ENCODE assay signal across 9 cellular contexts in genomic region chr1:92481598-92482403, GRCh38. TPM values are rescaled to one million over a fixed set of nuclear protein-coding genes. Genes with fewer than 3 reads are reported as not detected.
A peak's percentile ranks its signal among the peaks of the same experiment; 100 is the strongest.
DNase-seq lines count a peak whose midpoint lies in the region; ATAC-seq and TF ChIP-seq lines count a peak whose summit lies in the region.
"Had no signal": no experiment of that assay in that cellular context is flagged by ENCODE, and none has a peak within 500 bp of the region (broad histone marks: within the 10 kb centered on the region; RNA-seq: fewer than 3 reads in every experiment).

No MANE protein-coding gene starts in this region.

- H3K36me3 ChIP-seq in Peyer's patch (no peaks in the 10 kb centered on the region), gastroesophageal sphincter (no peaks in the 10 kb centered on the region)

- H3K4me3 ChIP-seq in Peyer's patch, result peak overlapping the region; percentile 51 to 72 (median 60)
- peak overlapping the region; percentile 3 to 53 for H3K4me3 ChIP-seq in gastroesophageal sphincter

- H3K27ac ChIP-seq in Peyer's patch, result peak overlapping the region in 2 of 4 donors; percentile 84 to 88
- no peak overlapping the region for H3K27ac ChIP-seq in gastroesophageal sphincter
- H3K27ac ChIP-seq: epithelial cell of prostate had no signal

- TF ChIP-seq POLR2A in Peyer's patch (IDR thresholded peaks at IDR 0.05), result no peak
- TF ChIP-seq POLR2A in gastroesophageal sphincter (IDR thresholded peaks at IDR 0.05), result no peak

- ATAC-seq in gastroesophageal sphincter, result no peak
- no peak for ATAC-seq in GM21381 (IDR thresholded peaks at IDR 0.05; ENCODE audit: unreplicated experiment)

- DNase-seq in GM10266 (ENCODE audit: extremely low spot score) (peak; percentile 47), Peyer's patch (peak in 1 of 3 donors; percentile 47), retina (peak; percentile 78), NCI-H748 treated with DMSO at 0.1 percent for 48 hours (lab: John Stamatoyannopoulos, UW) (no peak), NCI-H128 (lab: John Stamatoyannopoulos, UW; ENCODE audit: unreplicated experiment) (no peak)
- no peak for DNase-seq in NK-92 treated with Interleukin-12 subunit alpha and Interleukin-12 subunit beta, amount 100 ng/mL, for 24 hours (lab: John Stamatoyannopoulos, UW)

- TF ChIP-seq CTCF in GM10266 (IDR thresholded peaks at IDR 0.05; ENCODE audit: control insufficient read depth, insufficient read depth, low read depth, missing control alignments) (no peak), Peyer's patch (IDR thresholded peaks at IDR 0.05) (no peak), gastroesophageal sphincter (IDR thresholded peaks at IDR 0.05) (no peak)

- H3K4me1 ChIP-seq in Peyer's patch, result peaks cover 0 to 72% (median 14%) of the 10 kb centered on the region in 4 donors
- peaks cover 0 to 66% (median 57%) of the 10 kb centered on the region in 3 donors for H3K4me1 ChIP-seq in gastroesophageal sphincter

- WGBS in gastroesophageal sphincter (ENCODE audit: low coverage in 1 of 2), 2 donors, result 8 to 17% methylated on average over 7 to 8 of the region's 37 CpGs

- peaks cover 0 to 56% of the 10 kb centered on the region in 2 donors for H3K27me3 ChIP-seq in Peyer's patch
- H3K27me3 ChIP-seq in gastroesophageal sphincter, result peaks cover 91% of the 10 kb centered on the region

- H3K9me3 ChIP-seq in Peyer's patch (no peaks in the 10 kb centered on the region), gastroesophageal sphincter (no peaks in the 10 kb centered on the region)

- TF ChIP-seq EP300 in gastroesophageal sphincter (IDR thresholded peaks at IDR 0.05), result no peak

RNA-seq across cellular contexts. Expression of gene GFI1, which starts 4.9 kb away (rescaled TPM):
- total RNA-seq in Peyer's patch (10 to 100 TPM in 1 of 4 donors, 1 to 10 TPM in 3; 6.5 to 15.5 (median 9.1) TPM), gastroesophageal sphincter (under 1 TPM in 3 of 4 donors, not detected in 1; 0.27 to 0.94 (median 0.59) TPM)

Comparison
In these comparisons a context has a peak if more than half of its experiments do, and no peak if none do; other contexts are left out.
1. DNase-seq: peak in GM10266 (single experiment) and retina (single experiment); none in NCI-H748 treated with DMSO at 0.1 percent for 48 hours (single experiment), NCI-H128 (single experiment) and NK-92 treated with Interleukin-12 subunit alpha and Interleukin-12 subunit beta, amount 100 ng/mL, for 24 hours (single experiment).